ENCODE assay signal across 8 cellular contexts in the genomic region with DNA sequence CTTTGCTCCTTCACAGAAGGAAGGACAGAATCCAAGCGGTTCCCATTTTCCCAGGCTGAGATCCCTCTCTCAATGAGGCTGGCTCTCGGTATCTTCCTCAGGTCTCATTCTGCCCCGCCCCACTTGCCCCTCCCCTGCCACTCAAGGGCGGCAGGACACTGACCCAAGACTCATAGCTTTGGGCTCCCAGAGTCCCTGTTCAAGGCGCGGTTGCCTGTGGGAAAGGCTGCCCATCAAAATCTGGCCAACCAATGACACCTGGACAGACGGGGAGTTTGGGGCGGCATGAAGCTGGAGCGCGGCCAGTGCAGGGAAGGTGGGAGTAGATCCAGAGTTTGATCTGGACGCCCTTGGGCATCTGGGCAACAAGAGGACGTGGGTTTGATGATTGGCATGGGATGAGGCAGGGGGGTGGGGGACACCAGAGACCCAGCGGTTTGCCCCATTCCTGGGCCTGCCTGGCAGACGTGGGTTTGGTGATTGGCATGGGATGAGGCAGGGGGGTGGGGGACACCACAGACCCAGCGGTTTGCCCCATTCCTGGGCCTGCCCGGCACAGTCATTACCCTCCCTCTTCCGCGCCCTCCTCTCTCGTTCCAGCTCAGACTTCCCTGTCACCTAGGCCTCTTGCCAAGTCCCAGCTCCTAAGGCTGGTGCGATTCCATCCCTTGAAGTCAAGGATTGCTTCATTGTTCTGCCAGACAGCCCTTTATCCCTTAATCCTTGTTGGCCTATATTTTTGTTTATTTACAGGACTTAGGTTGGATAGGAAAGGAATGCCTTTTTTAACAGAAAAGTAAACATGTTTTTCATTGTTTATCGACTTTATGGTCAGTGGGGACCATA.
DNase-seq lines count a peak whose midpoint lies in the region; ATAC-seq and TF ChIP-seq lines count a peak whose summit lies in the region.

No MANE protein-coding gene starts in this region.

- H3K36me3 ChIP-seq in neuron (ENCODE audit: insufficient read depth, low read length): no peaks in the 10 kb centered on the region

- peak overlapping the region; percentile 99 for H2AFZ ChIP-seq in neuron (ENCODE audit: low read depth, low read length)

- H3K4me3 ChIP-seq in fibroblast of the aortic adventitia (ENCODE audit: low read depth, low read length): peak overlapping the region; percentile 71
- peak overlapping the region; percentile 76 for H3K4me3 ChIP-seq in neuron (ENCODE audit: low read length)

- TF ChIP-seq CTCF in fibroblast of the aortic adventitia (IDR thresholded peaks at IDR 0.05; ENCODE audit: insufficient read depth, low read length): no peak

- H3K27me3 ChIP-seq in neuron (ENCODE audit: insufficient read depth, low read length): peaks cover 9% of the 10 kb centered on the region

- peak; percentile 67 for DNase-seq in DMS53 (lab: John Stamatoyannopoulos, UW)
- DNase-seq in DMS53 treated with DMSO at 0.1 percent for 48 hours (lab: John Stamatoyannopoulos, UW; ENCODE audit: unreplicated experiment): no peak
- peak; percentile 86 for DNase-seq in SW480 (ENCODE audit: low spot score)
- DNase-seq in fibroblast of the aortic adventitia (ENCODE audit: low read depth): peak; percentile 90
- DNase-seq in OCI-M1 (lab: John Stamatoyannopoulos, UW): no peak

- ATAC-seq in HG02885 (IDR thresholded peaks at IDR 0.05; ENCODE audit: poor library complexity, unreplicated experiment): no peak
- ATAC-seq in GM18868 (IDR thresholded peaks at IDR 0.05; ENCODE audit: unreplicated experiment): no peak

- H3K9me3 ChIP-seq in neuron (ENCODE audit: low read length): no peaks in the 10 kb centered on the region

- peaks cover 17% of the 10 kb centered on the region for H3K4me1 ChIP-seq in neuron (ENCODE audit: insufficient read depth, low read length)

Comparison
In these comparisons a context has a peak if more than half of its experiments do, and no peak if none do; other contexts are left out.
1. DNase-seq: peak in DMS53 (single experiment), SW480 (single experiment) and fibroblast of the aortic adventitia (single experiment); none in DMS53 treated with DMSO at 0.1 percent for 48 hours (single experiment) and OCI-M1 (single experiment).